Comparison of ENCODE assay signal across 8 cellular contexts in genomic region chr11:111765984-111766833, GRCh38. TPM values are rescaled to one million over a fixed set of nuclear protein-coding genes. Genes with fewer than 3 reads are reported as not detected.
DNase-seq lines count a peak whose midpoint lies in the region; ATAC-seq, FAIRE-seq and TF ChIP-seq lines count a peak whose summit lies in the region.

PPP2R1B (minus strand) TSS chr11:111766389; CDS start chr11:111766361, 28 bp downstream.

- peak; percentile 47 for DNase-seq in HFF-Myc (ENCODE audit: extremely low read depth, low read depth)
- peak; percentile 72 for DNase-seq in NAMALWA (ENCODE audit: low spot score)
- peak; percentile 80 for DNase-seq in activated naive CD8-positive, alpha-beta T cell treated with anti-CD3 and anti-CD28 coated beads, Interleukin-2, amount 10 ng/mL, durations not matched to agents 7 days and 5 days
- peak; percentile 89 for DNase-seq in Right ventricle myocardium inferior (ENCODE audit: missing footprints)
- peak; percentile 66 to 90 (median 80) for DNase-seq in pancreas
- DNase-seq in tibial artery, result peak; percentile 69 to 83

- H3K36me3 Mint-ChIP-seq in activated naive CD8-positive, alpha-beta T cell treated with anti-CD3 and anti-CD28 coated beads, Interleukin-2, amount 10 ng/mL, durations not matched to agents 7 days and 5 days, result peaks cover 17% of the 10 kb centered on the region

- peak; percentile 93 for ATAC-seq in activated naive CD8-positive, alpha-beta T cell treated with anti-CD3 and anti-CD28 coated beads, Interleukin-2, amount 10 ng/mL, durations not matched to agents 7 days and 5 days (ENCODE audit: low read depth)
- ATAC-seq in Right ventricle myocardium inferior, result peak; percentile 97
- ATAC-seq in pancreas, result peak; percentile 93 to 97 (median 94)

- H3K27me3 Mint-ChIP-seq in activated naive CD8-positive, alpha-beta T cell treated with anti-CD3 and anti-CD28 coated beads, Interleukin-2, amount 10 ng/mL, durations not matched to agents 7 days and 5 days, result no peaks in the 10 kb centered on the region

- intact Hi-C loops in Right ventricle myocardium inferior (cut with DNase I) (loop anchor here (5.0 kb wide), 1 partner anchor 59 kb away; no protein-coding TSS in a partner anchor), pancreas (cut with DNase I) (loop anchor here in 1 of 3 donors (5.0 kb wide), 1 partner anchor 164 kb away; the partner anchor contains the start of gene SIK2), tibial artery (cut with DNase I; ENCODE audit: low total_unique reads) (no loop called here)

- no peak for TF ChIP-seq CTCF in HFF-Myc (IDR thresholded peaks at IDR 0.05; ENCODE audit: low read depth, low read length, missing control alignments)
- TF ChIP-seq CTCF in SU-DHL-6 (IDR thresholded peaks at IDR 0.05; ENCODE audit: insufficient read depth, low read length, poor library complexity, severe bottlenecking), result no peak
- TF ChIP-seq CTCF in pancreas (IDR thresholded peaks at IDR 0.05), result no peak
- no peak for TF ChIP-seq CTCF in tibial artery (IDR thresholded peaks at IDR 0.05)

- H3K4me2 ChIP-seq in SU-DHL-6 (ENCODE audit: low read depth, low read length, poor library complexity, severe bottlenecking), result peak within 1 kb of the TSS; percentile 88

- H3K36me3 ChIP-seq in SU-DHL-6 (ENCODE audit: low read length) (peaks cover 6% of the 10 kb centered on the region), pancreas (peaks cover 0 to 15% (median 4%) of the 10 kb centered on the region in 3 donors), tibial artery (peaks cover 0 to 32% (median 0%) of the 10 kb centered on the region in 3 donors)

- no peaks in the 10 kb centered on the region for H4K20me1 ChIP-seq in SU-DHL-6 (ENCODE audit: low read depth, low read length)

- H3K27me3 ChIP-seq in SU-DHL-6 (ENCODE audit: low read length) (no peaks in the 10 kb centered on the region), pancreas (no peaks in the 10 kb centered on the region), tibial artery (no peaks in the 10 kb centered on the region)

- H3K79me2 ChIP-seq in SU-DHL-6 (ENCODE audit: insufficient read depth, low read length), result no peaks in the 10 kb centered on the region

- H3K9me3 ChIP-seq in SU-DHL-6 (ENCODE audit: insufficient read depth, low read length), result no peaks in the 10 kb centered on the region
- H3K9me3 ChIP-seq in pancreas, result no peaks in the 10 kb centered on the region
- no peaks in the 10 kb centered on the region for H3K9me3 ChIP-seq in tibial artery

- no peak for FAIRE-seq in pancreas (lab: Jason Lieb, UNC)

- peak within 1 kb of the TSS; percentile 92 for H2AFZ ChIP-seq in SU-DHL-6 (ENCODE audit: low read depth, low read length, severe bottlenecking)

- peaks cover 30% of the 10 kb centered on the region for H3K4me1 Mint-ChIP-seq in activated naive CD8-positive, alpha-beta T cell treated with anti-CD3 and anti-CD28 coated beads, Interleukin-2, amount 10 ng/mL, durations not matched to agents 7 days and 5 days

- H3K4me1 ChIP-seq in pancreas, result peaks cover 9 to 40% (median 10%) of the 10 kb centered on the region in 3 donors
- H3K4me1 ChIP-seq in tibial artery, result peaks cover 0 to 42% (median 13%) of the 10 kb centered on the region in 4 donors

- no peaks in the 10 kb centered on the region for H3K9me2 ChIP-seq in SU-DHL-6 (replicated peaks; ENCODE audit: insufficient read depth, low read length)

- no peaks in the 10 kb centered on the region for H3F3A ChIP-seq in SU-DHL-6 (ENCODE audit: insufficient read depth)

- H3K9me3 Mint-ChIP-seq in activated naive CD8-positive, alpha-beta T cell treated with anti-CD3 and anti-CD28 coated beads, Interleukin-2, amount 10 ng/mL, durations not matched to agents 7 days and 5 days, result no peaks in the 10 kb centered on the region

- H3K4me3 ChIP-seq in GM08714 (ENCODE audit: low read length), result peak within 1 kb of the TSS; percentile 87
- H3K4me3 ChIP-seq in HFF-Myc (replicated peaks; ENCODE audit: low read depth, low read length), result peak within 1 kb of the TSS; percentile 88
- peak within 1 kb of the TSS; percentile 87 for H3K4me3 ChIP-seq in SU-DHL-6 (ENCODE audit: insufficient read depth, low read length, poor library complexity, severe bottlenecking)
- peak within 1 kb of the TSS; percentile 79 to 95 (median 90) for H3K4me3 ChIP-seq in pancreas
- H3K4me3 ChIP-seq in tibial artery, result peak within 1 kb of the TSS; percentile 81 to 84

- no peak within 1 kb of the TSS for H3K27ac ChIP-seq in SU-DHL-6 (ENCODE audit: low read depth, low read length)
- peak within 1 kb of the TSS; percentile 66 to 88 (median 87) for H3K27ac ChIP-seq in pancreas
- peak within 1 kb of the TSS; percentile 78 to 96 for H3K27ac ChIP-seq in tibial artery

- 0 to 1% methylated on average over 57 to 61 of the region's 61 CpGs for WGBS in pancreas, 2 donors

- peak within 1 kb of the TSS; percentile 98 for H3K4me3 Mint-ChIP-seq in activated naive CD8-positive, alpha-beta T cell treated with anti-CD3 and anti-CD28 coated beads, Interleukin-2, amount 10 ng/mL, durations not matched to agents 7 days and 5 days

- peak within 1 kb of the TSS; percentile 97 for H3K27ac Mint-ChIP-seq in activated naive CD8-positive, alpha-beta T cell treated with anti-CD3 and anti-CD28 coated beads, Interleukin-2, amount 10 ng/mL, durations not matched to agents 7 days and 5 days

- H3K9ac ChIP-seq in SU-DHL-6 (ENCODE audit: low read length), result peak within 1 kb of the TSS; percentile 77

- POLR2A ChIA-PET in activated naive CD8-positive, alpha-beta T cell treated with anti-CD3 and anti-CD28 coated beads, Interleukin-2, amount 10 ng/mL, durations not matched to agents 7 days and 5 days (lab: Charles Lee), result interaction anchor here (0.7 to 2.2 kb wide), 5 partner anchors 27 to 461 kb away, joined by 3 to 7 read pairs (median 5); partner anchors contain the start of genes ALG9 and SIK2

RNA-seq across cellular contexts. Expression of gene PPP2R1B, which starts in this region (rescaled TPM):
- 10 to 100 TPM; 45.1 to 47.1 TPM for total RNA-seq in activated naive CD8-positive, alpha-beta T cell treated with anti-CD3 and anti-CD28 coated beads, Interleukin-2, amount 10 ng/mL, durations not matched to agents 7 days and 5 days
- total RNA-seq in Right ventricle myocardium inferior (7.8 TPM), pancreas (10 to 100 TPM; 23.2 to 50.1 (median 34.5) TPM)
- polyA plus RNA-seq in pancreas, result 10 to 100 TPM; 12.6 to 15.9 TPM
